10 cellular contexts compared by ENCODE assay signal in the genomic region with DNA sequence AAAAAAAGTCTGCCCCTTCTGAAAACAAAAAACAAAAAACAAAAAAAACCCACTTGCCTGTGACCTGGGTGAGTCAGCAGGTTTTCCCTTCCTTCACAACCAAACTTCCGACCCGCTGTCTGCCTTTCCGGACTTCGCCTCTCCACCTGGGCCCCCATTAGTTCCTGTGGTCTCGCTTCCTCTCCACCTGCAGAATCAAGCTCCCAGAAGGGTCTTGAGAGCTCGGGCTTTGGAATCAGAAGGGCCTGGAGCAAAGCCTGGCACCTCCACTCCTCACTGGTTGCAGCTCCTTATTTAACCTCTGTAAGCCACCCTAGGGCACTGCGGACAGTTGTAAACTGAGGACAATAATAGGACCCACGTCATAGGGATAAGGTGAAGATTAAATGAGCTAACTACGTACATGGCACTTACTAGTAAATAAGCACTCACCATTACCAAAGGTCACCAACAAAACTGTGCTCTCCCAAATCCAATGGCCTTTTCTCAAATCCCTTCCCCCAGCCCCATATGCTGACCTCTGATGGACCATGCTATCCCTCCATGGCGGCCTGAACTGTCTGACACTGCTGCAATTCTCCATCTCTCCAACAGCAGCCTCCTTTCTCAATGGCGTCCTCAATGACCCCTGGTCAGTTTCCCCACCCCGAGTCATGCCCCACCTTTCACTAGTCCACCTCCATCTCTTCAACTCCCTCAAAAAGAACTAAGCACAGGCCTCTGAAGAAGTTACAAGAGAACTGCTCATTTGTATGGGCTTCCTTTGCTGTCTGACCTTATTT.
DNase-seq lines count a peak whose midpoint lies in the region; ATAC-seq and TF ChIP-seq lines count a peak whose summit lies in the region.
"Had no signal": no experiment of that assay in that cellular context is flagged by ENCODE, and none has a peak within 500 bp of the region (broad histone marks: within the 10 kb centered on the region; RNA-seq: fewer than 3 reads in every experiment).

No MANE protein-coding gene starts in this region.

- TF ChIP-seq POLR2A in transverse colon (IDR thresholded peaks at IDR 0.05) (no peak), sigmoid colon (IDR thresholded peaks at IDR 0.05) (no peak)

- intact Hi-C loops in heart right ventricle (cut with DNase I) (loop anchor here in 5 of 10 donors (5.0 to 10.0 kb wide), 3 partner anchors 62 to 125 kb away; partner anchors contain the start of gene IRF2 (in 4 of the 5)), transverse colon (cut with DNase I; ENCODE audit: low total_unique reads) (no loop called here), sigmoid colon (cut with DNase I) (no loop called here)

- in situ Hi-C loops in transverse colon (cut with MboI; ENCODE audit: low pct_ligation_motif_present in 1 of 4, low pct_unique_long_range_greater_than_20kb in 1 of 4, low sequenced_read_pairs in 3 of 4): loop anchor here in 3 of 4 donors (25.0 kb wide), 1 partner anchor 127 kb away; no protein-coding TSS in a partner anchor

- 73 to 88% methylated on average over 12 of the region's 12 CpGs for WGBS in heart right ventricle, 2 donors
- 85 to 91% methylated on average over 10 to 12 of the region's 12 CpGs for WGBS in transverse colon (ENCODE audit: low coverage in 1 of 2), 2 donors
- 61 to 87% methylated on average over 12 of the region's 12 CpGs for WGBS in sigmoid colon, 2 donors

- DNase-seq in heart right ventricle: no peak
- no peak for DNase-seq in right atrium auricular region (ENCODE audit: low spot score)
- peak; percentile 84 for DNase-seq in RPMI8226
- peak; percentile 19 for DNase-seq in central memory CD4-positive, alpha-beta T cell
- peak; percentile 42 for DNase-seq in transverse colon
- no peak for DNase-seq in sigmoid colon
- DNase-seq in midbrain (lab: John Stamatoyannopoulos, UW): no peak
- DNase-seq in effector CD8-positive, alpha-beta T cell (lab: John Stamatoyannopoulos, UW): no peak
- DNase-seq: IMR-90 had no signal

- ATAC-seq in heart right ventricle: peak in 6 of 8 donors; percentile 33 to 83 (median 55)

- H3K4me3 ChIP-seq in heart right ventricle (peak overlapping the region in 2 of 10 donors; percentile 4 to 16), right atrium auricular region (no peak overlapping the region), transverse colon (no peak overlapping the region), sigmoid colon (no peak overlapping the region)
- H3K4me3 ChIP-seq: skin epidermis had no signal

- H3K9me3 ChIP-seq in heart right ventricle (no peaks in the 10 kb centered on the region), right atrium auricular region (no peaks in the 10 kb centered on the region), transverse colon (no peaks in the 10 kb centered on the region), sigmoid colon (no peaks in the 10 kb centered on the region)

- H3K4me1 ChIP-seq in heart right ventricle: peaks cover 18 to 90% (median 73%) of the 10 kb centered on the region in 9 donors
- H3K4me1 ChIP-seq in right atrium auricular region: peaks cover 0 to 68% of the 10 kb centered on the region in 2 donors
- peaks cover 10 to 50% (median 25%) of the 10 kb centered on the region in 4 donors for H3K4me1 ChIP-seq in transverse colon
- peaks cover 0 to 19% (median 3%) of the 10 kb centered on the region in 4 donors for H3K4me1 ChIP-seq in sigmoid colon

- peak overlapping the region in 9 of 10 donors; percentile 47 to 83 (median 67) for H3K27ac ChIP-seq in heart right ventricle
- H3K27ac ChIP-seq in right atrium auricular region: no peak overlapping the region
- peak overlapping the region in 3 of 4 donors; percentile 4 to 59 (median 37) for H3K27ac ChIP-seq in transverse colon
- no peak overlapping the region for H3K27ac ChIP-seq in sigmoid colon

- H3K36me3 ChIP-seq in heart right ventricle (peaks cover 0 to 83% (median 24%) of the 10 kb centered on the region in 9 donors), right atrium auricular region (peaks cover 32% of the 10 kb centered on the region), transverse colon (peaks cover 0 to 10% (median 3%) of the 10 kb centered on the region in 4 donors), sigmoid colon (peaks cover 6 to 55% (median 23%) of the 10 kb centered on the region in 4 donors)

- H3K27me3 ChIP-seq in heart right ventricle (no peaks in the 10 kb centered on the region), right atrium auricular region (no peaks in the 10 kb centered on the region), transverse colon (no peaks in the 10 kb centered on the region), sigmoid colon (no peaks in the 10 kb centered on the region)

- no peak for TF ChIP-seq CTCF in heart right ventricle (IDR thresholded peaks at IDR 0.05)
- no peak for TF ChIP-seq CTCF in right atrium auricular region (IDR thresholded peaks at IDR 0.05)
- TF ChIP-seq CTCF in transverse colon (IDR thresholded peaks at IDR 0.05): no peak
- no peak for TF ChIP-seq CTCF in sigmoid colon (IDR thresholded peaks at IDR 0.05)

- no peak for TF ChIP-seq EP300 in transverse colon (IDR thresholded peaks at IDR 0.05; ENCODE audit: low read depth)
- TF ChIP-seq EP300 in sigmoid colon (IDR thresholded peaks at IDR 0.05): no peak

Comparison
In these comparisons a context has a peak if more than half of its experiments do, and no peak if none do; other contexts are left out.
1. H3K27ac ChIP-seq: peak in heart right ventricle (9 of 10) and transverse colon (3 of 4); none in right atrium auricular region (0 of 2) and sigmoid colon (0 of 4).
2. DNase-seq: peak in RPMI8226 (single experiment), central memory CD4-positive, alpha-beta T cell (single experiment) and transverse colon (single experiment); none in heart right ventricle (0 of 2), right atrium auricular region (single experiment), sigmoid colon (single experiment), midbrain (single experiment) and effector CD8-positive, alpha-beta T cell (single experiment).